Comparison of ENCODE assay signal across 27 cellular contexts in genomic region chr1:24865168-24865567, GRCh38.
"Had no signal": no experiment of that assay in that cellular context is flagged by ENCODE, and none has a peak within 500 bp of the region (broad histone marks: within the 10 kb centered on the region; RNA-seq: fewer than 3 reads in every experiment).

No MANE protein-coding gene starts in this region.

- H3K36me3 ChIP-seq: adrenal gland, ascending aorta, lower lobe of right lung, sigmoid colon, stomach, tibial artery, WERI-Rb-1 had no signal

- DNase-seq: activated CD4-positive, alpha-beta T cell treated with anti-CD3 and anti-CD28 coated beads for 48 hours; activated CD4-positive, alpha-beta T cell treated with anti-CD3 and anti-CD28 coated beads, Interleukin-2, amount 50 U/mL, for 48 hours; activated naive CD4-positive, alpha-beta T cell treated with Interleukin-2 at 50 U/mL for 16 hours; activated naive CD8-positive, alpha-beta T cell treated with anti-CD3 and anti-CD28 coated beads for 36 hours; activated T-cell treated with anti-CD3 and anti-CD28 coated beads for 4 hours; activated T-cell treated with anti-CD3 and anti-CD28 coated beads, Interleukin-2, amount 50 U/mL, for 72 hours; cortex of kidney; foreskin fibroblast; hypothalamus; immature natural killer cell; lower lobe of right lung; mesenchymal stem cell; sigmoid colon; stimulated activated CD4-positive, alpha-beta T cell treated with anti-CD3 and anti-CD28 coated beads, Interleukin-1b, Interleukin-23, amount 100 ng/mL, for 48 hours; stimulated activated CD4-positive, alpha-beta T cell treated with anti-CD3 and anti-CD28 coated beads, Interleukin-4, amount 100 ng/mL, for 4 hours; stimulated activated naive B cell treated with anti-CD40 and anti-IgM and Interleukin-4, amounts not matched to agents 10 μg/mL and 1 μg/mL and 100 μg/mL, for 72 hours; T-helper 9 cell had no signal

- H3K4me3 ChIP-seq: adrenal gland, ascending aorta, lower lobe of right lung, sigmoid colon, stomach, tibial artery had no signal

- H3K4me1 ChIP-seq: adrenal gland, ascending aorta, sigmoid colon, tibial artery had no signal

- H3K27ac ChIP-seq: adrenal gland, ascending aorta, lower lobe of right lung, sigmoid colon, stomach, tibial artery, WERI-Rb-1 had no signal

- ATAC-seq: activated CD4-positive, CD25-positive, alpha-beta regulatory T cell treated with anti-CD3 and anti-CD28 coated beads, Interleukin-2, amount 50 U/mL, for 24 hours; activated CD8-positive, alpha-beta memory T cell treated with anti-CD3 and anti-CD28 coated beads, Interleukin-2, amount 10 ng/mL, durations not matched to agents 7 days and 5 days; activated T-cell treated with anti-CD3 and anti-CD28 coated beads, Interleukin-2, amount 50 U/mL, for 72 hours; esophagus mucosa; lower lobe of right lung; natural killer cell treated with Interleukin-12 subunit alpha and Interleukin-12 subunit beta and Interleukin-15 and Interleukin-18, amount 100 ng/mL, for 72 hours had no signal

- H3K27me3 ChIP-seq: ascending aorta had no signal

- FAIRE-seq: small intestine had no signal

- H3K9me3 ChIP-seq: adrenal gland, ascending aorta, lower lobe of right lung, sigmoid colon, stomach, tibial artery had no signal
